25 cellular contexts compared by ENCODE assay signal in the genomic region with DNA sequence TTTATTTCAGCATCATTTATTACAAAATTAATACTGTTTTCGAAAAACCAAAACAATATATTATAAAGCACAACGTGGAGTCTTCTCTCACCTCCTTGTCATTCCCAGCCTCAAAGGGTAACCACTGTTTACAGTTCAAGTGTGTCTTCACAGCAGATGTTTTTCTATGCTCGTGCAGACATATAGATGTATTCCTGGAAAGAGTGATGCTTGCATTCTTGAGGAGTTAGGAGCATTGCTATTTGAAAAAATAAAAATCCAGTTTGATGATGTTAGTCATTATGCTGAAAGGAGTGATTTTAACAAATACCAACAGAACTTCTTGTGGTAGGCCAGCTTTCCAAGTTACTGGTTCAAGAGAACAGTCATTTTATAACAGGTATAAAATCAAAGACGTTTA.
DNase-seq lines count a peak whose midpoint lies in the region; ATAC-seq and TF ChIP-seq lines count a peak whose summit lies in the region.
"Had no signal": no experiment of that assay in that cellular context is flagged by ENCODE, and none has a peak within 500 bp of the region (broad histone marks: within the 10 kb centered on the region; RNA-seq: fewer than 3 reads in every experiment).

No MANE protein-coding gene starts in this region.

- H2AFZ ChIP-seq in GM23338 (no peak overlapping the region), smooth muscle cell (ENCODE audit: low read depth) (no peak overlapping the region)

- no peak overlapping the region for H3K4me3 Mint-ChIP-seq in GM23338
- H3K4me3 Mint-ChIP-seq in chondrocyte (ENCODE audit: unreplicated experiment) = no peak overlapping the region
- no peak overlapping the region for H3K4me3 Mint-ChIP-seq in activated T-helper 17 cell treated with anti-CD3 and anti-CD28 coated beads, Interleukin-2, amount 50 U/mL, for 72 hours
- H3K4me3 Mint-ChIP-seq: activated naive CD8-positive, alpha-beta T cell; CD4-positive, alpha-beta memory T cell had no signal

- H3K4me1 Mint-ChIP-seq in GM23338 (peaks cover 18% of the 10 kb centered on the region), chondrocyte (ENCODE audit: low read depth) (peaks cover 38% of the 10 kb centered on the region)
- H3K4me1 Mint-ChIP-seq in activated T-helper 17 cell treated with anti-CD3 and anti-CD28 coated beads, Interleukin-2, amount 50 U/mL, for 72 hours = no peaks in the 10 kb centered on the region

- no peaks in the 10 kb centered on the region for H3K9me2 ChIP-seq in GM23338 (ENCODE audit: insufficient read depth)

- H3K36me3 Mint-ChIP-seq in GM23338 (ENCODE audit: low read depth) = no peaks in the 10 kb centered on the region
- no peaks in the 10 kb centered on the region for H3K36me3 Mint-ChIP-seq in chondrocyte (ENCODE audit: low read depth)
- no peaks in the 10 kb centered on the region for H3K36me3 Mint-ChIP-seq in activated T-helper 17 cell treated with anti-CD3 and anti-CD28 coated beads, Interleukin-2, amount 50 U/mL, for 72 hours (ENCODE audit: low read depth)
- H3K36me3 Mint-ChIP-seq: activated naive CD8-positive, alpha-beta T cell had no signal

- TF ChIP-seq CTCF in AG09309 (IDR thresholded peaks at IDR 0.05; ENCODE audit: control insufficient read depth, insufficient read depth, low read depth, low read length, missing control alignments) (no peak), GM23338 (conservative IDR thresholded peaks at IDR 0.05; ENCODE audit: low read depth in 2 of 2) (no peak), chondrocyte (IDR thresholded peaks at IDR 0.05) (no peak), smooth muscle cell (IDR thresholded peaks at IDR 0.05; ENCODE audit: borderline replicate concordance, insufficient read depth, poor library complexity, severe bottlenecking) (no peak)

- H3K9me3 ChIP-seq in smooth muscle cell (replicated peaks; ENCODE audit: low read depth) = no peaks in the 10 kb centered on the region
- H3K9me3 ChIP-seq: psoas muscle had no signal

- H3K79me2 ChIP-seq in GM23338 (replicated peaks; ENCODE audit: insufficient read depth) = no peaks in the 10 kb centered on the region
- H3K79me2 ChIP-seq in smooth muscle cell (ENCODE audit: low read depth) = no peaks in the 10 kb centered on the region

- H3K9ac ChIP-seq in smooth muscle cell (ENCODE audit: low read depth) = no peak overlapping the region

- H3K27me3 Mint-ChIP-seq in GM23338 (ENCODE audit: insufficient read depth, low read depth, poor library complexity) (no peaks in the 10 kb centered on the region), chondrocyte (ENCODE audit: low read depth) (no peaks in the 10 kb centered on the region)
- H3K27me3 Mint-ChIP-seq in activated T-helper 17 cell treated with anti-CD3 and anti-CD28 coated beads, Interleukin-2, amount 50 U/mL, for 72 hours = no peaks in the 10 kb centered on the region
- H3K27me3 Mint-ChIP-seq: activated naive CD8-positive, alpha-beta T cell; CD4-positive, alpha-beta memory T cell had no signal

- H3K9me3 Mint-ChIP-seq in GM23338 = no peaks in the 10 kb centered on the region
- H3K9me3 Mint-ChIP-seq in chondrocyte (ENCODE audit: low read depth) = no peaks in the 10 kb centered on the region
- H3K9me3 Mint-ChIP-seq in activated T-helper 17 cell treated with anti-CD3 and anti-CD28 coated beads, Interleukin-2, amount 50 U/mL, for 72 hours = no peaks in the 10 kb centered on the region
- H3K9me3 Mint-ChIP-seq: CD4-positive, alpha-beta memory T cell had no signal

- H3K36me3 ChIP-seq in GM23338 (ENCODE audit: insufficient read depth) (no peaks in the 10 kb centered on the region), smooth muscle cell (ENCODE audit: low read depth) (no peaks in the 10 kb centered on the region)

- H3K4me2 ChIP-seq in GM23338 (no peak overlapping the region), smooth muscle cell (no peak overlapping the region)

- DNase-seq in AG09309 (ENCODE audit: low read depth) = peak; percentile 14
- no peak for DNase-seq in GM23338 (ENCODE audit: low spot score)
- DNase-seq in chondrocyte (ENCODE audit: low spot score) = no peak
- DNase-seq in iris pigment epithelial cell (ENCODE audit: low read depth) = peak; percentile 40
- DNase-seq in activated CD4-positive, alpha-beta T cell treated with anti-CD3 and anti-CD28 coated beads for 48 hours = no peak
- DNase-seq in activated CD8-positive, alpha-beta memory T cell treated with anti-CD3 and anti-CD28 coated beads, Interleukin-2, amount 50 U/mL, for 4 hours = no peak
- no peak for DNase-seq in smooth muscle cell (lab: John Stamatoyannopoulos, UW; ENCODE audit: unreplicated experiment)
- DNase-seq: activated CD4-positive, alpha-beta T cell treated with anti-CD3 and anti-CD28 coated beads, Interleukin-2, amount 50 U/mL, for 1 hour; activated CD8-positive, alpha-beta memory T cell treated with anti-CD3 and anti-CD28 coated beads, Interleukin-2, amount 50 U/mL, for 48 hours; CD4-positive, alpha-beta memory T cell; DMS53; effector CD8-positive, alpha-beta T cell; erythroblast; kidney; NCI-H1105; NCI-H2029; NCI-H226; NCI-H774; psoas muscle; substantia nigra; T-helper 9 cell had no signal

- H3K27ac Mint-ChIP-seq in GM23338 = peak overlapping the region; percentile 15; the same call in 1 of the 2 replicates
- H3K27ac Mint-ChIP-seq in chondrocyte (ENCODE audit: unreplicated experiment) = peak overlapping the region; percentile 15
- H3K27ac Mint-ChIP-seq in activated T-helper 17 cell treated with anti-CD3 and anti-CD28 coated beads, Interleukin-2, amount 50 U/mL, for 72 hours = no peak overlapping the region
- H3K27ac Mint-ChIP-seq: activated naive CD8-positive, alpha-beta T cell; CD4-positive, alpha-beta memory T cell had no signal

- ATAC-seq in GM23338 = no peak
- ATAC-seq in activated T-helper 17 cell treated with anti-CD3 and anti-CD28 coated beads, Interleukin-2, amount 50 U/mL, for 72 hours (replicated peaks) = no peak
- ATAC-seq: psoas muscle had no signal

- no peak overlapping the region for H3K27ac ChIP-seq in GM23338 (ENCODE audit: low read depth)
- no peak overlapping the region for H3K27ac ChIP-seq in smooth muscle cell (ENCODE audit: low read depth)
- H3K27ac ChIP-seq: psoas muscle, RWPE1 had no signal

- H3F3A ChIP-seq in GM23338 (replicated peaks; ENCODE audit: low read depth) = no peaks in the 10 kb centered on the region
- H3F3A ChIP-seq in smooth muscle cell (ENCODE audit: low read depth) = no peaks in the 10 kb centered on the region

- WGBS in smooth muscle cell (ENCODE audit: low lambda C conversion rate) = 30% methylated on average over 4 of the region's 4 CpGs

- H3K27me3 ChIP-seq in GM23338 (ENCODE audit: insufficient read depth) (no peaks in the 10 kb centered on the region), smooth muscle cell (ENCODE audit: low read depth) (no peaks in the 10 kb centered on the region)

- H3K4me1 ChIP-seq in GM23338 (ENCODE audit: insufficient read depth) (peaks cover 15% of the 10 kb centered on the region), smooth muscle cell (ENCODE audit: low read depth) (no peaks in the 10 kb centered on the region)
- H3K4me1 ChIP-seq: psoas muscle had no signal

- H4K20me1 ChIP-seq in GM23338 (replicated peaks; ENCODE audit: insufficient read depth) (no peaks in the 10 kb centered on the region), smooth muscle cell (ENCODE audit: low read depth) (no peaks in the 10 kb centered on the region)

- H3K4me3 ChIP-seq in AG09309 (ENCODE audit: control insufficient read depth, low read depth, low read length) = no peak overlapping the region
- no peak overlapping the region for H3K4me3 ChIP-seq in GM23338
- H3K4me3 ChIP-seq in smooth muscle cell = no peak overlapping the region
- H3K4me3 ChIP-seq: lung, psoas muscle had no signal

TF ChIP-seq in GM23338, 12 proteins besides CTCF, POLR2A, EP300 and RAD21 (continues in another document):
- TF ChIP-seq STAT1 (IDR thresholded peaks at IDR 0.05; ENCODE audit: unreplicated experiment) (no peak), REST (IDR thresholded peaks at IDR 0.05; ENCODE audit: unreplicated experiment) (no peak), EZH2phosphoT487 (IDR thresholded peaks at IDR 0.05; ENCODE audit: unreplicated experiment) (no peak), POLR2AphosphoS5 (IDR thresholded peaks at IDR 0.05; ENCODE audit: low read depth) (no peak), CREB1 (CRISPR knock-in tag; IDR thresholded peaks at IDR 0.05; ENCODE audit: low read depth) (no peak), ZNF331 (CRISPR knock-in tag; IDR thresholded peaks at IDR 0.05; ENCODE audit: low read depth) (no peak), JUNB (IDR thresholded peaks at IDR 0.05; ENCODE audit: unreplicated experiment) (no peak)
- TF ChIP-seq, protein P1, sequence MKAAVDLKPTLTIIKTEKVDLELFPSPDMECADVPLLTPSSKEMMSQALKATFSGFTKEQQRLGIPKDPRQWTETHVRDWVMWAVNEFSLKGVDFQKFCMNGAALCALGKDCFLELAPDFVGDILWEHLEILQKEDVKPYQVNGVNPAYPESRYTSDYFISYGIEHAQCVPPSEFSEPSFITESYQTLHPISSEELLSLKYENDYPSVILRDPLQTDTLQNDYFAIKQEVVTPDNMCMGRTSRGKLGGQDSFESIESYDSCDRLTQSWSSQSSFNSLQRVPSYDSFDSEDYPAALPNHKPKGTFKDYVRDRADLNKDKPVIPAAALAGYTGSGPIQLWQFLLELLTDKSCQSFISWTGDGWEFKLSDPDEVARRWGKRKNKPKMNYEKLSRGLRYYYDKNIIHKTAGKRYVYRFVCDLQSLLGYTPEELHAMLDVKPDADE (IDR thresholded peaks at IDR 0.05) = no peak

Comparison
In these comparisons a context has a peak if more than half of its experiments do, and no peak if none do; other contexts are left out.
1. DNase-seq: peak in AG09309 (single experiment) and iris pigment epithelial cell (single experiment); none in GM23338 (single experiment), chondrocyte (single experiment), activated CD4-positive, alpha-beta T cell treated with anti-CD3 and anti-CD28 coated beads for 48 hours (single experiment), activated CD8-positive, alpha-beta memory T cell treated with anti-CD3 and anti-CD28 coated beads, Interleukin-2, amount 50 U/mL, for 4 hours (single experiment) and smooth muscle cell (single experiment).